ENCODE assay signal across 7 cellular contexts in genomic region chr16:4327782-4328579, GRCh38. TPM values are rescaled to one million over a fixed set of nuclear protein-coding genes. Genes with fewer than 3 reads are reported as not detected.
A peak's percentile ranks its signal among the peaks of the same experiment; 100 is the strongest.
DNase-seq lines count a peak whose midpoint lies in the region; ATAC-seq and TF ChIP-seq lines count a peak whose summit lies in the region.

No MANE protein-coding gene starts in this region.

- no peak overlapping the region for H3K27ac Mint-ChIP-seq in activated naive CD8-positive, alpha-beta T cell treated with anti-CD3 and anti-CD28 coated beads for 36 hours

- no peaks in the 10 kb centered on the region for H3K9me3 Mint-ChIP-seq in activated naive CD8-positive, alpha-beta T cell treated with anti-CD3 and anti-CD28 coated beads for 36 hours

- H3K9me3 ChIP-seq in OCI-LY7 (ENCODE audit: low read length) (no peaks in the 10 kb centered on the region), neural cell (ENCODE audit: low read length) (no peaks in the 10 kb centered on the region), tibial nerve (no peaks in the 10 kb centered on the region)

- POLR2A ChIA-PET in OCI-LY7 (lab: Charles Lee), result no interaction called here

- no peaks in the 10 kb centered on the region for H4K20me1 ChIP-seq in OCI-LY7 (ENCODE audit: insufficient read depth, low read length)
- no peaks in the 10 kb centered on the region for H4K20me1 ChIP-seq in neural cell (ENCODE audit: insufficient read depth)

- no peak overlapping the region for H3K27ac ChIP-seq in OCI-LY7 (ENCODE audit: low read depth, low read length, poor library complexity, severe bottlenecking)
- peak overlapping the region; percentile 69 for H3K27ac ChIP-seq in neural cell (ENCODE audit: low read length)
- peak overlapping the region; percentile 80 to 89 (median 85) for H3K27ac ChIP-seq in tibial nerve

- ATAC-seq in GM18511 (IDR thresholded peaks at IDR 0.05; ENCODE audit: unreplicated experiment), result peak; percentile 54

- TF ChIP-seq EP300 in neural cell (conservative IDR thresholded peaks at IDR 0.05; ENCODE audit: poor library complexity, severe bottlenecking), result peak; percentile 17
- peak in 1 of 2 donors; percentile 83 for TF ChIP-seq EP300 in tibial nerve (IDR thresholded peaks at IDR 0.05)

- H3K4me1 ChIP-seq in OCI-LY7 (ENCODE audit: insufficient read depth, low read length, poor library complexity, severe bottlenecking) (peaks cover 10% of the 10 kb centered on the region), tibial nerve (peaks cover 3 to 77% (median 47%) of the 10 kb centered on the region in 4 donors)

- H3K79me2 ChIP-seq in OCI-LY7 (ENCODE audit: insufficient read depth, low read depth, low read length) (no peaks in the 10 kb centered on the region), neural cell (replicated peaks; ENCODE audit: insufficient read depth, low read length) (peaks cover 56% of the 10 kb centered on the region)

- no peak for TF ChIP-seq POLR2A in tibial nerve (IDR thresholded peaks at IDR 0.05)

- H2AFZ ChIP-seq in OCI-LY7 (ENCODE audit: low read length) (peak overlapping the region; percentile 62; the same call in 1 of the 2 replicates), neural cell (ENCODE audit: low read depth, low read length) (peak overlapping the region; percentile 19)

- H3K4me1 Mint-ChIP-seq in activated naive CD8-positive, alpha-beta T cell treated with anti-CD3 and anti-CD28 coated beads for 36 hours, result peaks cover 4% of the 10 kb centered on the region

- peak overlapping the region; percentile 62 for H3K4me3 ChIP-seq in OCI-LY7 (ENCODE audit: low read depth, low read length, poor library complexity, severe bottlenecking)
- peak overlapping the region; percentile 71 for H3K4me3 ChIP-seq in neural cell (ENCODE audit: low read length)
- peak overlapping the region; percentile 36 to 55 (median 54) for H3K4me3 ChIP-seq in tibial nerve

- WGBS in tibial nerve, 2 donors, result 0% methylated on average over 15 to 20 of the region's 49 CpGs

- no TSS peak for BruUV-seq in OCI-LY7 (replicated peaks; lab: Mats Ljungman, UMichigan)

- H3K27me3 Mint-ChIP-seq in activated naive CD8-positive, alpha-beta T cell treated with anti-CD3 and anti-CD28 coated beads for 36 hours, result no peaks in the 10 kb centered on the region

- peak overlapping the region; percentile 47 for H3K4me3 Mint-ChIP-seq in activated naive CD8-positive, alpha-beta T cell treated with anti-CD3 and anti-CD28 coated beads for 36 hours

- no peaks in the 10 kb centered on the region for H3K27me3 ChIP-seq in neural cell (ENCODE audit: insufficient read depth, low read depth, low read length)
- no peaks in the 10 kb centered on the region for H3K27me3 ChIP-seq in tibial nerve

- H3K9me2 ChIP-seq in OCI-LY7 (ENCODE audit: insufficient read depth, low read length) (no peaks in the 10 kb centered on the region), neural cell (ENCODE audit: insufficient read depth, low read length) (no peaks in the 10 kb centered on the region)

- H3K36me3 Mint-ChIP-seq in activated naive CD8-positive, alpha-beta T cell treated with anti-CD3 and anti-CD28 coated beads for 36 hours, result no peaks in the 10 kb centered on the region

- H3K9ac ChIP-seq in neural cell (ENCODE audit: low read length), result peak overlapping the region; percentile 81

- DNase-seq in OCI-LY7 (ENCODE audit: low spot score) (peak; percentile 69), germinal center (ENCODE audit: low spot score) (peak; percentile 54), tibial nerve (ENCODE audit: low spot score in 2 of 2) (peak; percentile 60 to 62), NCI-H345 treated with DMSO at 0.1 percent for 48 hours (lab: John Stamatoyannopoulos, UW; ENCODE audit: unreplicated experiment) (no peak)
- DNase-seq in activated naive CD8-positive, alpha-beta T cell treated with anti-CD3 and anti-CD28 coated beads for 36 hours, result peak; percentile 69

- TF ChIP-seq CTCF in OCI-LY7 (conservative IDR thresholded peaks at IDR 0.05; ENCODE audit: low read length), result peak; percentile 69
- peak; percentile 88 for TF ChIP-seq CTCF in neural cell (IDR thresholded peaks at IDR 0.05; ENCODE audit: poor library complexity, severe bottlenecking)
- peak; percentile 43 to 87 (median 76) for TF ChIP-seq CTCF in tibial nerve (IDR thresholded peaks at IDR 0.05)

- H3K4me2 ChIP-seq in OCI-LY7 (ENCODE audit: low read length) (peak overlapping the region; percentile 77), neural cell (ENCODE audit: low read length) (peak overlapping the region; percentile 73)

- intact Hi-C loops in OCI-LY7 (cut with micrococcal nuclease; ENCODE audit: unreplicated experiment), result loop anchor here (1.0 kb wide), 1 partner anchor 14 kb away; no protein-coding TSS in a partner anchor

- no peaks in the 10 kb centered on the region for H3K36me3 ChIP-seq in OCI-LY7 (ENCODE audit: insufficient read depth, low read length)
- no peaks in the 10 kb centered on the region for H3K36me3 ChIP-seq in neural cell (ENCODE audit: insufficient read depth, low read length)
- peaks cover 0 to 9% (median 0%) of the 10 kb centered on the region in 3 donors for H3K36me3 ChIP-seq in tibial nerve

- H3F3A ChIP-seq in neural cell (ENCODE audit: insufficient read depth, low read length, poor library complexity, severe bottlenecking), result no peaks in the 10 kb centered on the region

- TF ChIP-seq RAD21 in neural cell (conservative IDR thresholded peaks at IDR 0.05), result peak; percentile 84

- CTCF ChIA-PET in OCI-LY7 (lab: Charles Lee; ENCODE audit: unreplicated experiment), result interaction anchor here (0.8 to 1.0 kb wide), 2 partner anchors 18 to 21 kb away, joined by 3 to 4 read pairs; no protein-coding TSS in a partner anchor

TF ChIP-seq in neural cell, 6 proteins besides CTCF, POLR2A, EP300 and RAD21:
- TF ChIP-seq EZH2 (IDR thresholded peaks at IDR 0.05; ENCODE audit: borderline replicate concordance, insufficient read depth, low read length, poor library complexity, severe bottlenecking) (no peak), POLR2AphosphoS5 (IDR thresholded peaks at IDR 0.05) (peak; percentile 69), TAF1 (IDR thresholded peaks at IDR 0.05; ENCODE audit: low read depth) (peak; percentile 71), SMC3 (conservative IDR thresholded peaks at IDR 0.05; ENCODE audit: poor library complexity) (peak; percentile 84), MXI1 (conservative IDR thresholded peaks at IDR 0.05; ENCODE audit: poor library complexity, severe bottlenecking) (peak; percentile 45)
- TF ChIP-seq, protein P1, sequence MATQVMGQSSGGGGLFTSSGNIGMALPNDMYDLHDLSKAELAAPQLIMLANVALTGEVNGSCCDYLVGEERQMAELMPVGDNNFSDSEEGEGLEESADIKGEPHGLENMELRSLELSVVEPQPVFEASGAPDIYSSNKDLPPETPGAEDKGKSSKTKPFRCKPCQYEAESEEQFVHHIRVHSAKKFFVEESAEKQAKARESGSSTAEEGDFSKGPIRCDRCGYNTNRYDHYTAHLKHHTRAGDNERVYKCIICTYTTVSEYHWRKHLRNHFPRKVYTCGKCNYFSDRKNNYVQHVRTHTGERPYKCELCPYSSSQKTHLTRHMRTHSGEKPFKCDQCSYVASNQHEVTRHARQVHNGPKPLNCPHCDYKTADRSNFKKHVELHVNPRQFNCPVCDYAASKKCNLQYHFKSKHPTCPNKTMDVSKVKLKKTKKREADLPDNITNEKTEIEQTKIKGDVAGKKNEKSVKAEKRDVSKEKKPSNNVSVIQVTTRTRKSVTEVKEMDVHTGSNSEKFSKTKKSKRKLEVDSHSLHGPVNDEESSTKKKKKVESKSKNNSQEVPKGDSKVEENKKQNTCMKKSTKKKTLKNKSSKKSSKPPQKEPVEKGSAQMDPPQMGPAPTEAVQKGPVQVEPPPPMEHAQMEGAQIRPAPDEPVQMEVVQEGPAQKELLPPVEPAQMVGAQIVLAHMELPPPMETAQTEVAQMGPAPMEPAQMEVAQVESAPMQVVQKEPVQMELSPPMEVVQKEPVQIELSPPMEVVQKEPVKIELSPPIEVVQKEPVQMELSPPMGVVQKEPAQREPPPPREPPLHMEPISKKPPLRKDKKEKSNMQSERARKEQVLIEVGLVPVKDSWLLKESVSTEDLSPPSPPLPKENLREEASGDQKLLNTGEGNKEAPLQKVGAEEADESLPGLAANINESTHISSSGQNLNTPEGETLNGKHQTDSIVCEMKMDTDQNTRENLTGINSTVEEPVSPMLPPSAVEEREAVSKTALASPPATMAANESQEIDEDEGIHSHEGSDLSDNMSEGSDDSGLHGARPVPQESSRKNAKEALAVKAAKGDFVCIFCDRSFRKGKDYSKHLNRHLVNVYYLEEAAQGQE (IDR thresholded peaks at IDR 0.05; ENCODE audit: borderline replicate concordance), result peak; percentile 59

RNA-seq across cellular contexts. Expression of gene GLIS2, which starts 12.1 kb away (rescaled TPM):
- total RNA-seq in OCI-LY7 (2014; rRNA removed; shearing (Covaris generic)), result not detected in 2 replicates
- total RNA-seq in OCI-LY7 (2022) (0.08 TPM in 1 of 2 replicates, not detected in the other), tibial nerve (10 to 100 TPM in 3 of 4 donors, 1 to 10 TPM in 1; 9.0 to 11.1 (median 10.8) TPM)
- under 1 TPM; 0.08 to 0.16 TPM for total RNA-seq in activated naive CD8-positive, alpha-beta T cell treated with anti-CD3 and anti-CD28 coated beads for 36 hours
- polyA plus RNA-seq in neural cell, result 2.6 and 3.2 TPM in 2 replicates
- 5.9 and 7.8 TPM in 2 replicates for polyA minus RNA-seq in neural cell

RNA-seq across cellular contexts. Expression of gene PAM16, which starts 23.1 kb away (rescaled TPM):
- 80.6 and 92.1 TPM in 2 replicates for total RNA-seq in OCI-LY7 (2014; rRNA removed; shearing (Covaris generic))
- total RNA-seq in OCI-LY7 (2022) (77.4 and 82.4 TPM in 2 replicates), tibial nerve (10 to 100 TPM; 45.1 to 95.1 (median 60.7) TPM)
- total RNA-seq in activated naive CD8-positive, alpha-beta T cell treated with anti-CD3 and anti-CD28 coated beads for 36 hours, result 10 to 100 TPM; 73.0 to 73.9 TPM
- polyA plus RNA-seq in neural cell, result 125 and 145 TPM in 2 replicates
- polyA minus RNA-seq in neural cell, result 21.2 and 29.5 TPM in 2 replicates

RNA-seq across cellular contexts. Expression of gene VASN, which starts 43.7 kb away (rescaled TPM):
- total RNA-seq in OCI-LY7 (2014; rRNA removed; shearing (Covaris generic)), result not detected in 2 replicates
- total RNA-seq in OCI-LY7 (2022) (not detected in 2 replicates), tibial nerve (10 to 100 TPM; 31.0 to 58.1 (median 32.9) TPM)
- total RNA-seq in activated naive CD8-positive, alpha-beta T cell treated with anti-CD3 and anti-CD28 coated beads for 36 hours, result under 1 TPM in 1 of 2 experiments, not detected in 1; 0.08 TPM
- polyA plus RNA-seq in neural cell, result 0.32 and 0.57 TPM in 2 replicates
- 0.46 and 0.49 TPM in 2 replicates for polyA minus RNA-seq in neural cell

RNA-seq across cellular contexts. Expression of gene TFAP4, which starts 55.2 kb away (rescaled TPM):
- total RNA-seq in OCI-LY7 (2014; rRNA removed; shearing (Covaris generic)), result 30.8 and 41.2 TPM in 2 replicates
- total RNA-seq in OCI-LY7 (2022) (41.9 and 43.2 TPM in 2 replicates), tibial nerve (10 to 100 TPM in 2 of 4 donors, 1 to 10 TPM in 2; 6.9 to 16.8 (median 11.7) TPM)
- total RNA-seq in activated naive CD8-positive, alpha-beta T cell treated with anti-CD3 and anti-CD28 coated beads for 36 hours, result 10 to 100 TPM; 44.2 to 44.9 TPM
- 4.4 and 6.3 TPM in 2 replicates for polyA plus RNA-seq in neural cell
- 6.8 and 11.2 TPM in 2 replicates for polyA minus RNA-seq in neural cell

Comparison
In these comparisons a context has a peak if more than half of its experiments do, and no peak if none do; other contexts are left out.
1. RNA of gene GLIS2, which starts 12.1 kb away (total RNA-seq): 9.0 to 11.1 TPM in tibial nerve; 0.08 to 0.16 TPM in activated naive CD8-positive, alpha-beta T cell treated with anti-CD3 and anti-CD28 coated beads for 36 hours and 0.08 TPM in OCI-LY7; every median in the first group is over 4 times any median in the second.
2. RNA of gene VASN, which starts 43.7 kb away (total RNA-seq): 31.0 to 58.1 TPM in tibial nerve; 0.08 TPM in activated naive CD8-positive, alpha-beta T cell treated with anti-CD3 and anti-CD28 coated beads for 36 hours and not detected in OCI-LY7; every median in the first group is over 10 times any median in the second.
3. Peak in every context shown above with its lines, with median percentiles within 50 percentile points of each other: H3K4me3 ChIP-seq and CTCF ChIP-seq.